ENCODE assay signal across 9 cellular contexts in genomic region chr1:25099343-25099951, GRCh38.
DNase-seq lines count a peak whose midpoint lies in the region; ATAC-seq and TF ChIP-seq lines count a peak whose summit lies in the region.
"Had no signal": no experiment of that assay in that cellular context is flagged by ENCODE, and none has a peak within 500 bp of the region (broad histone marks: within the 10 kb centered on the region; RNA-seq: fewer than 3 reads in every experiment).

No MANE protein-coding gene starts in this region.

- TF ChIP-seq POLR2A in ovary (IDR thresholded peaks at IDR 0.05) (no peak), erythroblast (IDR thresholded peaks at IDR 0.05; ENCODE audit: low read length) (no peak)

- H3K4me1 ChIP-seq in ovary (ENCODE audit: insufficient read depth) = no peaks in the 10 kb centered on the region

- no peaks in the 10 kb centered on the region for H3K36me3 ChIP-seq in ovary
- no peaks in the 10 kb centered on the region for H3K36me3 ChIP-seq in brain microvascular endothelial cell (replicated peaks)

- DNase-seq in NCI-H187 treated with DMSO at 0.1 percent for 48 hours (lab: John Stamatoyannopoulos, UW) (peak; percentile 41), pons (ENCODE audit: low spot score) (peak; percentile 78), GM13976 (ENCODE audit: low spot score) (no peak), ovary (no peak), brain microvascular endothelial cell (no peak), erythroblast (lab: John Stamatoyannopoulos, UW) (no peak)
- DNase-seq in activated T-cell treated with anti-CD3 and anti-CD28 coated beads, Interleukin-2, amount 50 U/mL, for 24 hours = peak; percentile 47

- no peak for TF ChIP-seq EP300 in ovary (IDR thresholded peaks at IDR 0.05)

- H3K27ac ChIP-seq in ovary (no peak overlapping the region), brain microvascular endothelial cell (no peak overlapping the region)

- in situ Hi-C loops in GM13976 (cut with MboI; ENCODE audit: low sequenced_read_pairs, unreplicated experiment) (no loop called here), brain microvascular endothelial cell (cut with HindIII; ENCODE audit: low pct_ligation_motif_present, low sequenced_read_pairs) (no loop called here)

- H3K4me1 Mint-ChIP-seq in activated T-cell treated with anti-CD3 and anti-CD28 coated beads, Interleukin-2, amount 50 U/mL, for 24 hours (ENCODE audit: low read depth) = peaks cover 70% of the 10 kb centered on the region

- H3K36me3 Mint-ChIP-seq in activated T-cell treated with anti-CD3 and anti-CD28 coated beads, Interleukin-2, amount 50 U/mL, for 24 hours (ENCODE audit: low read depth) = no peaks in the 10 kb centered on the region

- H3K9me3 Mint-ChIP-seq in activated T-cell treated with anti-CD3 and anti-CD28 coated beads, Interleukin-2, amount 50 U/mL, for 24 hours = no peaks in the 10 kb centered on the region

- no peaks in the 10 kb centered on the region for H3K9me3 ChIP-seq in ovary

- H3K27me3 ChIP-seq in ovary (no peaks in the 10 kb centered on the region), brain microvascular endothelial cell (replicated peaks) (no peaks in the 10 kb centered on the region)

- no peak for TF ChIP-seq CTCF in GM13976 (IDR thresholded peaks at IDR 0.05; ENCODE audit: borderline replicate concordance, control extremely low read depth, extremely low read depth, insufficient read depth, missing control alignments)
- no peak for TF ChIP-seq CTCF in ovary (IDR thresholded peaks at IDR 0.05)
- TF ChIP-seq CTCF in brain microvascular endothelial cell (IDR thresholded peaks at IDR 0.05; ENCODE audit: low read depth, low read length, missing control alignments) = no peak

- peak overlapping the region; percentile 39 for H3K27ac Mint-ChIP-seq in activated T-cell treated with anti-CD3 and anti-CD28 coated beads, Interleukin-2, amount 50 U/mL, for 24 hours

- WGBS in ovary, 3 donors = 11 to 20% (median 14%) methylated on average over 11 of the region's 11 CpGs

- H3K4me3 ChIP-seq in ovary (no peak overlapping the region), brain microvascular endothelial cell (ENCODE audit: low read depth, low read length) (no peak overlapping the region)

- ATAC-seq in GM18909 (IDR thresholded peaks at IDR 0.05; ENCODE audit: poor library complexity, unreplicated experiment) = peak; percentile 43
- ATAC-seq: HCT116 had no signal

- peak overlapping the region; percentile 16 for H3K4me3 Mint-ChIP-seq in activated T-cell treated with anti-CD3 and anti-CD28 coated beads, Interleukin-2, amount 50 U/mL, for 24 hours

- H3K27me3 Mint-ChIP-seq in activated T-cell treated with anti-CD3 and anti-CD28 coated beads, Interleukin-2, amount 50 U/mL, for 24 hours = no peaks in the 10 kb centered on the region

- intact Hi-C loops in ovary (cut with DNase I) = no loop called here

Comparison
In these comparisons a context has a peak if more than half of its experiments do, and no peak if none do; other contexts are left out.
1. DNase-seq: peak in NCI-H187 treated with DMSO at 0.1 percent for 48 hours (single experiment), activated T-cell treated with anti-CD3 and anti-CD28 coated beads, Interleukin-2, amount 50 U/mL, for 24 hours (single experiment) and pons (single experiment); none in GM13976 (single experiment), ovary (0 of 5), brain microvascular endothelial cell (single experiment) and erythroblast (0 of 2).